8 cellular contexts compared by ENCODE assay signal in genomic region chr6:52881996-52882841, GRCh38. TPM values are rescaled to one million over a fixed set of nuclear protein-coding genes. Genes with fewer than 3 reads are reported as not detected.
DNase-seq lines count a peak whose midpoint lies in the region; ATAC-seq and TF ChIP-seq lines count a peak whose summit lies in the region.

No MANE protein-coding gene starts in this region.

- H3K9me3 Mint-ChIP-seq in natural killer cell, result no peaks in the 10 kb centered on the region

- no peaks in the 10 kb centered on the region for H3K4me1 ChIP-seq in OCI-LY7 (ENCODE audit: insufficient read depth, low read length, poor library complexity, severe bottlenecking)

- DNase-seq in DMS53 treated with DMSO at 0.1 percent for 48 hours (lab: John Stamatoyannopoulos, UW; ENCODE audit: unreplicated experiment) (peak; percentile 82), HuH-7.5 (ENCODE audit: low spot score) (peak; percentile 37), OCI-LY7 (ENCODE audit: low spot score) (peak; percentile 60), fibroblast of gingiva (ENCODE audit: low read depth) (peak; percentile 66), natural killer cell (peak; percentile 43)
- peak; percentile 55 for DNase-seq in activated T-cell treated with anti-CD3 and anti-CD28 coated beads, Interleukin-2, amount 50 U/mL, for 1 hour
- DNase-seq in stimulated activated naive CD8-positive, alpha-beta T cell treated with anti-CD3 and anti-CD28 coated beads, Interleukin-15, Interleukin-2, amounts not matched to agents 100 U/mL and 50 U/mL, for 24 hours, result peak; percentile 69

- no peaks in the 10 kb centered on the region for H4K20me1 ChIP-seq in OCI-LY7 (ENCODE audit: insufficient read depth, low read length)

- no peaks in the 10 kb centered on the region for H3K9me3 ChIP-seq in OCI-LY7 (ENCODE audit: low read length)

- H3K27me3 Mint-ChIP-seq in natural killer cell (ENCODE audit: low read depth in 2 of 2), result peaks cover 0 to 3% of the 10 kb centered on the region in 2 donors

- TF ChIP-seq CTCF in OCI-LY7 (conservative IDR thresholded peaks at IDR 0.05; ENCODE audit: low read length) (peak; percentile 93), natural killer cell (IDR thresholded peaks at IDR 0.05) (peak; percentile 75)

- intact Hi-C loops in OCI-LY7 (cut with micrococcal nuclease; ENCODE audit: unreplicated experiment) (no loop called here), natural killer cell (cut with micrococcal nuclease) (loop anchor here (5.0 kb wide), 1 partner anchor 115 kb away; the partner anchor contains the start of gene GSTA4)

- POLR2A ChIA-PET in OCI-LY7 (lab: Charles Lee), result no interaction called here

- H3K36me3 ChIP-seq in OCI-LY7 (ENCODE audit: insufficient read depth, low read length), result no peaks in the 10 kb centered on the region

- no TSS peak for BruUV-seq in OCI-LY7 (replicated peaks; lab: Mats Ljungman, UMichigan)

- H3K4me3 ChIP-seq in OCI-LY7 (ENCODE audit: low read depth, low read length, poor library complexity, severe bottlenecking), result no peak overlapping the region

- H2AFZ ChIP-seq in OCI-LY7 (ENCODE audit: low read length), result peak overlapping the region; percentile 26; the same call in 1 of the 2 replicates

- ATAC-seq in GM21529 (IDR thresholded peaks at IDR 0.05; ENCODE audit: unreplicated experiment), result peak; percentile 100
- ATAC-seq in natural killer cell, result peak; percentile 96 to 100 (median 100)
- ATAC-seq in stimulated activated naive CD8-positive, alpha-beta T cell treated with anti-CD3 and anti-CD28 coated beads, Interleukin-15, Interleukin-2, amounts not matched to agents 100 U/mL and 50 U/mL, for 24 hours, result peak; percentile 96

- peaks cover 6 to 8% of the 10 kb centered on the region in 2 donors for H3K4me1 Mint-ChIP-seq in natural killer cell

- no peaks in the 10 kb centered on the region for H3K79me2 ChIP-seq in OCI-LY7 (ENCODE audit: insufficient read depth, low read depth, low read length)

- no peak overlapping the region for H3K27ac ChIP-seq in OCI-LY7 (ENCODE audit: low read depth, low read length, poor library complexity, severe bottlenecking)

- peak overlapping the region in 1 of 2 donors; percentile 79 for H3K27ac Mint-ChIP-seq in natural killer cell

- H3K4me2 ChIP-seq in OCI-LY7 (ENCODE audit: low read length), result peak overlapping the region; percentile 40; the same call in 1 of the 2 replicates

- H3K9me2 ChIP-seq in OCI-LY7 (ENCODE audit: insufficient read depth, low read length), result no peaks in the 10 kb centered on the region

- H3K36me3 Mint-ChIP-seq in natural killer cell, result no peaks in the 10 kb centered on the region

- CTCF ChIA-PET in OCI-LY7 (lab: Charles Lee; ENCODE audit: unreplicated experiment), result no interaction called here

- peak overlapping the region; percentile 87 for H3K4me3 Mint-ChIP-seq in natural killer cell

RNA-seq across cellular contexts. Expression of gene GSTA3, which starts 27.3 kb away (rescaled TPM):
- not detected in 2 replicates for total RNA-seq in OCI-LY7 (2014; rRNA removed; shearing (Covaris generic))
- not detected in 2 replicates for total RNA-seq in OCI-LY7 (2022)
- total RNA-seq in natural killer cell, result not detected

RNA-seq across cellular contexts. Expression of gene GSTA5, which starts 41.6 kb away (rescaled TPM):
- not detected in 2 replicates for total RNA-seq in OCI-LY7 (2014; rRNA removed; shearing (Covaris generic))
- not detected in 2 replicates for total RNA-seq in OCI-LY7 (2022)
- total RNA-seq in natural killer cell, result not detected
